ENCODE assay signal across 8 cellular contexts in genomic region chr19:42325896-42326771, GRCh38. TPM values are rescaled to one million over a fixed set of nuclear protein-coding genes. Genes with fewer than 3 reads are reported as not detected.
DNase-seq lines count a peak whose midpoint lies in the region; ATAC-seq and TF ChIP-seq lines count a peak whose summit lies in the region.

No MANE protein-coding gene starts in this region.

- H2AFZ ChIP-seq in IMR-90 (replicated peaks; ENCODE audit: low read length, poor library complexity) = peak overlapping the region; percentile 91

- H3K23ac ChIP-seq in IMR-90 (ENCODE audit: low read depth, low read length) = peak overlapping the region; percentile 12; the same call in 1 of the 2 replicates

- H3K9me1 ChIP-seq in IMR-90 (ENCODE audit: insufficient read depth, low read length) = peaks cover 2% of the 10 kb centered on the region; the same call in 1 of the 2 replicates

- no peak overlapping the region for H2BK20ac ChIP-seq in IMR-90 (ENCODE audit: low read depth, low read length)

- H3K27me3 ChIP-seq in CD8-positive, alpha-beta T cell (ENCODE audit: insufficient read depth, low read length) = peaks cover 4% of the 10 kb centered on the region
- H3K27me3 ChIP-seq in IMR-90 (ENCODE audit: control insufficient read depth, insufficient read depth, low read length) (peaks cover 26% of the 10 kb centered on the region), foreskin keratinocyte (peaks cover 33% of the 10 kb centered on the region), ovary (no peaks in the 10 kb centered on the region)

- peak overlapping the region; percentile 69 for H3K4me2 ChIP-seq in IMR-90 (ENCODE audit: low read depth, low read length)

- H2BK120ac ChIP-seq in IMR-90 (ENCODE audit: low read depth, low read length) = no peak overlapping the region

- H3K9ac ChIP-seq in IMR-90 (ENCODE audit: low read depth, low read length) = peak overlapping the region; percentile 79

- intact Hi-C loops in CD8-positive, alpha-beta T cell (cut with DNase I, micrococcal nuclease) = loop anchor here (1.0 to 5.0 kb wide), 14 partner anchors 24 to 1979 kb away; partner anchors contain the start of genes PAFAH1B3 (in 2 of the 2), POU2F2 (in 2 of the 2), PRR19 (in 2 of the 2) and ZNF574 (in 2 of the 2)
- intact Hi-C loops in IMR-90 (cut with micrococcal nuclease) (loop anchor here (1.0 kb wide), 2 partner anchors 80 to 218 kb away; no protein-coding TSS in a partner anchor), ovary (cut with DNase I) (no loop called here)

- peaks cover 14% of the 10 kb centered on the region; the same call in 1 of the 2 replicates for H4K20me1 ChIP-seq in IMR-90 (ENCODE audit: insufficient read depth, low read length)

- in situ Hi-C loops in IMR-90 (cut with MboI; ENCODE audit: low sequenced_read_pairs) = loop anchor here (10.0 kb wide), 1 partner anchor 191 kb away; the partner anchor contains the start of gene POU2F2

- peaks cover 12% of the 10 kb centered on the region for H3K27me3 Mint-ChIP-seq in CD8-positive, alpha-beta T cell (ENCODE audit: low read depth)
- H3K27me3 Mint-ChIP-seq in activated CD8-positive, alpha-beta T cell treated with anti-CD3 and anti-CD28 coated beads, Interleukin-2, amount 10 ng/mL, durations not matched to agents 7 days and 5 days (ENCODE audit: low read depth) = peaks cover 24% of the 10 kb centered on the region

- peaks cover 3% of the 10 kb centered on the region for H3K36me3 Mint-ChIP-seq in CD8-positive, alpha-beta T cell
- H3K36me3 Mint-ChIP-seq in activated CD8-positive, alpha-beta T cell treated with anti-CD3 and anti-CD28 coated beads, Interleukin-2, amount 10 ng/mL, durations not matched to agents 7 days and 5 days (ENCODE audit: low read depth) = peaks cover 3% of the 10 kb centered on the region

- H3K79me1 ChIP-seq in IMR-90 (ENCODE audit: low read depth in 1 of 2, low read length in 2 of 2) = peaks cover 16 to 53% of the 10 kb centered on the region in 2 experiments

- peak overlapping the region; percentile 97 for H3K4me3 Mint-ChIP-seq in CD8-positive, alpha-beta T cell
- H3K4me3 Mint-ChIP-seq in activated CD8-positive, alpha-beta T cell treated with anti-CD3 and anti-CD28 coated beads, Interleukin-2, amount 10 ng/mL, durations not matched to agents 7 days and 5 days = peak overlapping the region; percentile 84

- no peak for TF ChIP-seq RAD21 in IMR-90 (IDR thresholded peaks at IDR 0.05; ENCODE audit: low read length)

- H3K14ac ChIP-seq in IMR-90 (replicated peaks; ENCODE audit: low read depth, low read length) = peak overlapping the region; percentile 78

- peak overlapping the region; percentile 35 for H2AK9ac ChIP-seq in IMR-90 (replicated peaks; ENCODE audit: low read depth, low read length, poor library complexity)

- peak overlapping the region; percentile 98 for H3K4me3 ChIP-seq in CD8-positive, alpha-beta T cell (ENCODE audit: low read depth, low read length)
- H3K4me3 ChIP-seq in IMR-90 (ENCODE audit: insufficient read depth, low read depth, low read length) = peak overlapping the region; percentile 78
- peak overlapping the region; percentile 93 for H3K4me3 ChIP-seq in ovary

- H3K4ac ChIP-seq in IMR-90 (ENCODE audit: low read depth, low read length) = peak overlapping the region; percentile 62

- H4K91ac ChIP-seq in IMR-90 (ENCODE audit: insufficient read depth, low read depth, low read length) = no peak overlapping the region

- H3K4me1 ChIP-seq in CD8-positive, alpha-beta T cell (ENCODE audit: insufficient read depth, low read length) = peaks cover 12% of the 10 kb centered on the region
- peaks cover 4% of the 10 kb centered on the region for H3K4me1 ChIP-seq in IMR-90 (ENCODE audit: control insufficient read depth, insufficient read depth, low read length)
- no peaks in the 10 kb centered on the region for H3K4me1 ChIP-seq in foreskin keratinocyte
- H3K4me1 ChIP-seq in ovary (ENCODE audit: insufficient read depth) = peaks cover 8% of the 10 kb centered on the region

- peak overlapping the region; percentile 88 for H3K27ac Mint-ChIP-seq in CD8-positive, alpha-beta T cell
- peak overlapping the region; percentile 82 for H3K27ac Mint-ChIP-seq in activated CD8-positive, alpha-beta T cell treated with anti-CD3 and anti-CD28 coated beads, Interleukin-2, amount 10 ng/mL, durations not matched to agents 7 days and 5 days

- CTCF ChIA-PET in CD8-positive, alpha-beta T cell (lab: Charles Lee) = interaction anchor here (1.7 kb wide), 1 partner anchor 217 kb away, joined by 10 read pairs; no protein-coding TSS in a partner anchor
- CTCF ChIA-PET in IMR-90 (lab: Yijun Ruan, JAX) = no interaction called here
- CTCF ChIA-PET in activated CD8-positive, alpha-beta T cell treated with anti-CD3 and anti-CD28 coated beads, Interleukin-2, amount 10 ng/mL, durations not matched to agents 7 days and 5 days (lab: Charles Lee) = no interaction called here

- H3K27ac ChIP-seq in CD8-positive, alpha-beta T cell (ENCODE audit: low read depth, low read length) = peak overlapping the region; percentile 56
- H3K27ac ChIP-seq in IMR-90 (ENCODE audit: insufficient read depth, low read length) = peak overlapping the region; percentile 30
- peak overlapping the region; percentile 58 for H3K27ac ChIP-seq in foreskin keratinocyte
- H3K27ac ChIP-seq in ovary = no peak overlapping the region

- peak overlapping the region; percentile 63 for H3K56ac ChIP-seq in IMR-90 (ENCODE audit: extremely low read depth, insufficient read depth, low read length)

- peak in 3 of 7 experiments; percentile 17 to 33 (median 24) for DNase-seq in CD8-positive, alpha-beta T cell
- DNase-seq in IMR-90 = no peak
- DNase-seq in activated CD8-positive, alpha-beta T cell treated with anti-CD3 and anti-CD28 coated beads, Interleukin-2, amount 10 ng/mL, durations not matched to agents 7 days and 5 days = peak; percentile 39
- no peak for DNase-seq in foreskin keratinocyte
- peak in 3 of 5 donors; percentile 50 to 58 (median 56) for DNase-seq in ovary
- no peak for DNase-seq in NCI-H187 (lab: John Stamatoyannopoulos, UW)
- DNase-seq in kidney glomerular epithelial cell (lab: John Stamatoyannopoulos, UW) = no peak

- peaks cover 24% of the 10 kb centered on the region for H3K4me1 Mint-ChIP-seq in CD8-positive, alpha-beta T cell (ENCODE audit: low read depth)
- peaks cover 23% of the 10 kb centered on the region for H3K4me1 Mint-ChIP-seq in activated CD8-positive, alpha-beta T cell treated with anti-CD3 and anti-CD28 coated beads, Interleukin-2, amount 10 ng/mL, durations not matched to agents 7 days and 5 days (ENCODE audit: low read depth)

- H3K9me3 ChIP-seq in CD8-positive, alpha-beta T cell (ENCODE audit: low read length) = no peaks in the 10 kb centered on the region
- H3K9me3 ChIP-seq in IMR-90 (ENCODE audit: control insufficient read depth, insufficient read depth, low read length) = no peaks in the 10 kb centered on the region
- H3K9me3 ChIP-seq in ovary = no peaks in the 10 kb centered on the region

- H3K18ac ChIP-seq in IMR-90 (ENCODE audit: low read depth, low read length) = no peak overlapping the region; the same call in 1 of the 2 replicates

- H4K5ac ChIP-seq in IMR-90 (ENCODE audit: low read depth, low read length) = no peak overlapping the region; the same call in 1 of the 2 replicates

- no peak; the same call in 1 of the 2 replicates for TF ChIP-seq POLR2A in IMR-90 (IDR thresholded peaks at IDR 0.05; ENCODE audit: low read depth, low read length)
- no peak for TF ChIP-seq POLR2A in ovary (IDR thresholded peaks at IDR 0.05)

- no peak for TF ChIP-seq CTCF in CD8-positive, alpha-beta T cell (IDR thresholded peaks at IDR 0.05)
- no peak for TF ChIP-seq CTCF in IMR-90 (conservative IDR thresholded peaks at IDR 0.05; ENCODE audit: low read depth, low read length)
- no peak for TF ChIP-seq CTCF in foreskin keratinocyte (conservative IDR thresholded peaks at IDR 0.05)
- TF ChIP-seq CTCF in ovary (IDR thresholded peaks at IDR 0.05) = no peak

- H4K8ac ChIP-seq in IMR-90 (ENCODE audit: low read depth in 2 of 2, low read length in 2 of 2) = peak overlapping the region in 1 of 2 experiments; percentile 71; a peak in 1 of 4 replicates

- WGBS in IMR-90 (ENCODE audit: extremely low coverage in 2 of 2, insufficient read length in 1 of 2), 2 experiments = 0% methylated on average over 13 of the region's 37 CpGs; no CpG with 5 or more reads in 1 of the 2 experiments
- 3% methylated on average over 36 to 37 of the region's 37 CpGs for WGBS in ovary, 3 donors

- no peak overlapping the region for H2BK15ac ChIP-seq in IMR-90 (ENCODE audit: low read depth, low read length)

- no peaks in the 10 kb centered on the region for H3K9me3 Mint-ChIP-seq in CD8-positive, alpha-beta T cell
- no peaks in the 10 kb centered on the region for H3K9me3 Mint-ChIP-seq in activated CD8-positive, alpha-beta T cell treated with anti-CD3 and anti-CD28 coated beads, Interleukin-2, amount 10 ng/mL, durations not matched to agents 7 days and 5 days (ENCODE audit: insufficient read depth)

- TSS peak; percentile 99 for BruUV-seq in IMR-90 (replicated peaks; lab: Mats Ljungman, UMichigan)

- ATAC-seq in CD8-positive, alpha-beta T cell = peak; percentile 5
- ATAC-seq in GM21360 (IDR thresholded peaks at IDR 0.05; ENCODE audit: unreplicated experiment) (peak; percentile 11), IMR-90 (ENCODE audit: low read depth) (peak; percentile 28), foreskin keratinocyte (peak; percentile 8)
- peak; percentile 29 for ATAC-seq in activated CD8-positive, alpha-beta T cell treated with anti-CD3 and anti-CD28 coated beads, Interleukin-2, amount 10 ng/mL, durations not matched to agents 7 days and 5 days

- H3K36me3 ChIP-seq in CD8-positive, alpha-beta T cell (ENCODE audit: insufficient read depth, low read length) = no peaks in the 10 kb centered on the region
- H3K36me3 ChIP-seq in IMR-90 (ENCODE audit: control insufficient read depth, insufficient read depth, low read length) (no peaks in the 10 kb centered on the region), ovary (no peaks in the 10 kb centered on the region)

- no peak for TF ChIP-seq EP300 in ovary (IDR thresholded peaks at IDR 0.05)

- dilution Hi-C loops in IMR-90 (cut with HindIII; ENCODE audit: low sequenced_read_pairs, unreplicated experiment) = no loop called here

- 0 out of 2 replicates have a peak overlapping the region, but pooled peaks have one; percentile 20 for H2AK5ac ChIP-seq in IMR-90 (ENCODE audit: low read depth, low read length)

- H2BK5ac ChIP-seq in IMR-90 (ENCODE audit: low read depth, low read length, poor library complexity, severe bottlenecking) = no peak overlapping the region

- POLR2A ChIA-PET in CD8-positive, alpha-beta T cell (lab: Charles Lee) = interaction anchor here (0.6 kb wide), 1 partner anchor 193 kb away, joined by 3 read pairs; no protein-coding TSS in a partner anchor
- POLR2A ChIA-PET in IMR-90 (lab: Charles Lee; ENCODE audit: unreplicated experiment) = no interaction called here
- POLR2A ChIA-PET in activated CD8-positive, alpha-beta T cell treated with anti-CD3 and anti-CD28 coated beads, Interleukin-2, amount 10 ng/mL, durations not matched to agents 7 days and 5 days (lab: Charles Lee) = interaction anchor here (1.0 kb wide), 1 partner anchor 250 kb away, joined by 3 read pairs; the partner anchor contains the start of gene ZNF574

RNA-seq across cellular contexts. Expression of gene MEGF8, which starts 0.7 kb away (rescaled TPM):
- total RNA-seq in CD8-positive, alpha-beta T cell = 1 to 10 TPM; 5.2 to 5.9 TPM
- 2.3 and 2.5 TPM in 2 replicates for total RNA-seq in IMR-90 (2012; rRNA removed)
- 12.5 and 13.7 TPM in 2 replicates for polyA plus RNA-seq in IMR-90 (2012; rRNA removed)
- 7.6 and 17.1 TPM in 2 replicates for polyA plus RNA-seq in IMR-90 (2012; cell fraction: cytosol; rRNA removed)
- polyA plus RNA-seq in IMR-90 (2012; cell fraction: nucleus; rRNA removed; ENCODE audit: low replicate concordance) = 17.5 and 26.7 TPM in 2 replicates
- 1 to 10 TPM; 5.0 to 5.9 TPM for total RNA-seq in activated CD8-positive, alpha-beta T cell treated with anti-CD3 and anti-CD28 coated beads, Interleukin-2, amount 10 ng/mL, durations not matched to agents 7 days and 5 days
- 11.6 and 12.4 TPM in 2 replicates for total RNA-seq in foreskin keratinocyte
- 4.5 and 5.7 TPM in 2 replicates for polyA plus RNA-seq in foreskin keratinocyte
- total RNA-seq in ovary = 10 to 100 TPM; 11.0 to 31.6 (median 27.0) TPM
- 10 to 100 TPM; 17.8 to 21.6 TPM for polyA plus RNA-seq in ovary

RNA-seq across cellular contexts. Expression of gene TMEM145, which starts 13.0 kb away (rescaled TPM):
- not detected for total RNA-seq in CD8-positive, alpha-beta T cell
- under 0.01 and 2.5 TPM in 2 replicates for total RNA-seq in IMR-90 (2012; rRNA removed)
- 0.09 and 0.41 TPM in 2 replicates for polyA plus RNA-seq in IMR-90 (2012; rRNA removed)
- 0.10 and 0.20 TPM in 2 replicates for polyA plus RNA-seq in IMR-90 (2012; cell fraction: cytosol; rRNA removed)
- polyA plus RNA-seq in IMR-90 (2012; cell fraction: nucleus; rRNA removed; ENCODE audit: low replicate concordance) = 1.5 and 2.9 TPM in 2 replicates
- under 1 TPM in 1 of 2 experiments, not detected in 1; 0.37 TPM for total RNA-seq in activated CD8-positive, alpha-beta T cell treated with anti-CD3 and anti-CD28 coated beads, Interleukin-2, amount 10 ng/mL, durations not matched to agents 7 days and 5 days
- not detected in 2 replicates for total RNA-seq in foreskin keratinocyte
- 0.04 TPM in 1 of 2 replicates, not detected in the other for polyA plus RNA-seq in foreskin keratinocyte
- total RNA-seq in ovary = 1 to 10 TPM in 1 of 7 donors, under 1 TPM in 4, not detected in 2; 0.20 to 1.7 (median 0.31) TPM
- polyA plus RNA-seq in ovary = under 1 TPM in 1 of 2 donors, not detected in 1; 0.08 TPM

RNA-seq across cellular contexts. Expression of gene PAFAH1B3, which starts 23.7 kb away (rescaled TPM):
- total RNA-seq in CD8-positive, alpha-beta T cell = 10 to 100 TPM; 10.1 to 13.5 TPM
- total RNA-seq in IMR-90 (2012; rRNA removed) = 71.2 and 76.4 TPM in 2 replicates
- 64.3 and 69.7 TPM in 2 replicates for polyA plus RNA-seq in IMR-90 (2012; rRNA removed)
- polyA plus RNA-seq in IMR-90 (2012; cell fraction: cytosol; rRNA removed) = 92.1 and 108 TPM in 2 replicates
- 40.0 and 79.4 TPM in 2 replicates for polyA plus RNA-seq in IMR-90 (2012; cell fraction: nucleus; rRNA removed; ENCODE audit: low replicate concordance)
- total RNA-seq in activated CD8-positive, alpha-beta T cell treated with anti-CD3 and anti-CD28 coated beads, Interleukin-2, amount 10 ng/mL, durations not matched to agents 7 days and 5 days = 10 to 100 TPM; 48.2 to 52.7 TPM
- 71.9 and 82.9 TPM in 2 replicates for total RNA-seq in foreskin keratinocyte
- polyA plus RNA-seq in foreskin keratinocyte = 106 and 121 TPM in 2 replicates
- 10 to 100 TPM; 15.8 to 40.2 (median 20.6) TPM for total RNA-seq in ovary
- 10 to 100 TPM in 1 of 2 donors, 1 to 10 TPM in 1; 4.1 to 23.4 TPM for polyA plus RNA-seq in ovary

RNA-seq across cellular contexts. Expression of gene PRR19, which starts 24.2 kb away (rescaled TPM):
- under 1 TPM in 1 of 2 experiments, not detected in 1; 0.19 TPM for total RNA-seq in CD8-positive, alpha-beta T cell
- total RNA-seq in IMR-90 (2012; rRNA removed) (0.28 and 0.36 TPM in 2 replicates), foreskin keratinocyte (1.4 and 1.5 TPM in 2 replicates), ovary (1 to 10 TPM in 2 of 7 donors, under 1 TPM in 4, not detected in 1; 0.58 to 2.9 (median 0.78) TPM)
- polyA plus RNA-seq in IMR-90 (2012; rRNA removed) (1.6 and 1.8 TPM in 2 replicates), foreskin keratinocyte (2.3 TPM in 2 replicates), ovary (under 1 TPM in 1 of 2 donors, not detected in 1; 0.71 TPM)
- 0.79 and 1.7 TPM in 2 replicates for polyA plus RNA-seq in IMR-90 (2012; cell fraction: cytosol; rRNA removed)
- 0.60 and 1.5 TPM in 2 replicates for polyA plus RNA-seq in IMR-90 (2012; cell fraction: nucleus; rRNA removed; ENCODE audit: low replicate concordance)
- under 1 TPM; 0.44 to 0.55 TPM for total RNA-seq in activated CD8-positive, alpha-beta T cell treated with anti-CD3 and anti-CD28 coated beads, Interleukin-2, amount 10 ng/mL, durations not matched to agents 7 days and 5 days

RNA-seq across cellular contexts. Expression of gene CIC, which starts 57.1 kb away (rescaled TPM):
- total RNA-seq in CD8-positive, alpha-beta T cell = 100 to 1,000 TPM; 111 to 112 TPM
- 1.8 and 2.5 TPM in 2 replicates for total RNA-seq in IMR-90 (2012; rRNA removed)
- polyA plus RNA-seq in IMR-90 (2012; rRNA removed) = 23.2 and 27.3 TPM in 2 replicates
- polyA plus RNA-seq in IMR-90 (2012; cell fraction: cytosol; rRNA removed) = 20.0 and 22.5 TPM in 2 replicates
- 50.1 and 139 TPM in 2 replicates for polyA plus RNA-seq in IMR-90 (2012; cell fraction: nucleus; rRNA removed; ENCODE audit: low replicate concordance)
- total RNA-seq in activated CD8-positive, alpha-beta T cell treated with anti-CD3 and anti-CD28 coated beads, Interleukin-2, amount 10 ng/mL, durations not matched to agents 7 days and 5 days = 10 to 100 TPM; 73.1 to 83.8 TPM
- 37.4 and 40.7 TPM in 2 replicates for total RNA-seq in foreskin keratinocyte
- polyA plus RNA-seq in foreskin keratinocyte = 32.2 and 36.1 TPM in 2 replicates
- total RNA-seq in ovary = 100 to 1,000 TPM in 4 of 7 donors, 10 to 100 TPM in 3; 24.6 to 139 (median 113) TPM
- polyA plus RNA-seq in ovary = 10 to 100 TPM in 1 of 2 donors, 1 to 10 TPM in 1; 6.6 to 71.0 TPM

Comparison
In these comparisons a context has a peak if more than half of its experiments do, and no peak if none do; other contexts are left out.
1. DNase-seq: peak in activated CD8-positive, alpha-beta T cell treated with anti-CD3 and anti-CD28 coated beads, Interleukin-2, amount 10 ng/mL, durations not matched to agents 7 days and 5 days (single experiment) and ovary (3 of 5); none in IMR-90 (single experiment), foreskin keratinocyte (0 of 2), NCI-H187 (0 of 2) and kidney glomerular epithelial cell (single experiment).
2. H3K27ac ChIP-seq: peak in CD8-positive, alpha-beta T cell (single experiment), IMR-90 (single experiment) and foreskin keratinocyte (single experiment); none in ovary (0 of 2).
3. intact Hi-C loops: an anchor here in CD8-positive, alpha-beta T cell (1.0 to 5.0 kb wide) and IMR-90 (1.0 kb wide); none called in ovary.
4. Peak in every context shown above with its lines, with median percentiles within 50 percentile points of each other: ATAC-seq and H3K4me3 ChIP-seq.